In the genomic region with DNA sequence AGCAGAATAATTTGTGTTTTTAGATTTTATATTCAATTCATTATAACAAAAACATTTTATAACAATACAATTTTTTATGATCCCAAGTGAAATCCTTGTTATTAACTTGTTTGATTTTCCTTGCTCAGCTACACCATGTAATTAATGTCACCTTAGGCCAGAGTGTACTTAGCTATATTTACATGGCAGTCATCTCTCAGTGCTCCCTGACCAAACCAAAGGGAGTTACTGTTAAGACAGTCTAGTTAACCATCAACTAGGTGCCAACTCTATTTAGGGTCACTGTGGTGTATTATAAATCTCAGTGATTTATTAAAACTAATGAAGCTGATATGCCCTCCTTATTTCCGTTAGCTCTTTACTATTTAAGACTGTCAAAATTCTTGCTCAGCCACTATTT, we compare ENCODE assay signal across 23 cellular contexts. TPM values are rescaled to one million over a fixed set of nuclear protein-coding genes. Genes with fewer than 3 reads are reported as not detected.
DNase-seq lines count a peak whose midpoint lies in the region; ATAC-seq, FAIRE-seq and TF ChIP-seq lines count a peak whose summit lies in the region.
"Had no signal": no experiment of that assay in that cellular context is flagged by ENCODE, and none has a peak within 500 bp of the region (broad histone marks: within the 10 kb centered on the region; RNA-seq: fewer than 3 reads in every experiment).

No MANE protein-coding gene starts in this region.

- peak in 1 of 2 experiments; percentile 4 for DNase-seq in A549 (ENCODE audit: low read depth in 1 of 2, low spot score in 1 of 2)
- DNase-seq in NCI-H1417 treated with DMSO at 0.1 percent for 48 hours (lab: John Stamatoyannopoulos, UW) = peak; percentile 67
- DNase-seq in SW480 (ENCODE audit: low spot score) = peak; percentile 7
- DNase-seq in left lung = no peak
- DNase-seq in neuronal stem cell (ENCODE audit: low spot score) = no peak
- DNase-seq in psoas muscle = no peak
- no peak for DNase-seq in activated effector memory CD4-positive, alpha-beta T cell treated with Interleukin-2 at 50 U/mL for 16 hours
- no peak for DNase-seq in naive thymus-derived CD8-positive, alpha-beta T cell
- DNase-seq: CD8-positive, alpha-beta memory T cell; H9; MV-4-11; NCI-H1436 treated with DMSO at 0.1 percent for 48 hours; NCI-H2227 treated with DMSO at 0.1 percent for 48 hours; NK-92 treated with Interleukin-12 subunit alpha and Interleukin-12 subunit beta, amount 100 ng/mL, for 24 hours; SHP77 treated with DMSO at 0.1 percent for 48 hours had no signal

- POLR2A ChIA-PET in A549 (lab: Yijun Ruan, JAX) = no interaction called here
- POLR2A ChIA-PET in naive thymus-derived CD8-positive, alpha-beta T cell (lab: Charles Lee) = no interaction called here

- no peaks in the 10 kb centered on the region for H3K27me3 Mint-ChIP-seq in naive thymus-derived CD8-positive, alpha-beta T cell

- no peak overlapping the region for H2AK5ac ChIP-seq in neuronal stem cell (ENCODE audit: low read depth, low read length)

- H2BK15ac ChIP-seq in neuronal stem cell (ENCODE audit: low read length) = no peak overlapping the region

- TF ChIP-seq EP300 in A549 (IDR thresholded peaks at IDR 0.05) = no peak

- no peak for FAIRE-seq in A549 (lab: Jason Lieb, UNC)
- FAIRE-seq: GM12892, HTR-8/SVneo had no signal

- H3K4me3 ChIP-seq in A549 (no peak overlapping the region), left lung (no peak overlapping the region), neuronal stem cell (ENCODE audit: low read length in 2 of 2) (no peak overlapping the region), psoas muscle (no peak overlapping the region)
- H3K4me3 ChIP-seq: BLaER1 had no signal

- H2BK5ac ChIP-seq in neuronal stem cell (ENCODE audit: low read length) = no peak overlapping the region

- intact Hi-C loops in left lung (cut with DNase I) (no loop called here), psoas muscle (cut with DNase I) (no loop called here)

- peaks cover 0 to 1% (median 0%) of the 10 kb centered on the region in 4 donors for H3K4me1 Mint-ChIP-seq in naive thymus-derived CD8-positive, alpha-beta T cell

- CTCF ChIA-PET in A549 (lab: Yijun Ruan, JAX) = interaction anchor here (1.4 to 4.3 kb wide), 3 partner anchors 71 to 197 kb away, joined by 3 to 37 read pairs (median 4); no protein-coding TSS in a partner anchor

- H3K36me3 ChIP-seq in left lung = no peaks in the 10 kb centered on the region
- H3K36me3 ChIP-seq in neuronal stem cell (replicated peaks in 1 of 2; ENCODE audit: control insufficient read depth in 2 of 2, insufficient read depth in 2 of 2, low read length in 2 of 2) = no peaks in the 10 kb centered on the region
- H3K36me3 ChIP-seq in psoas muscle (ENCODE audit: insufficient read depth in 1 of 2, low read depth in 1 of 2) = no peaks in the 10 kb centered on the region
- H3K36me3 ChIP-seq: BLaER1 had no signal

- no peak overlapping the region for H3K9ac ChIP-seq in neuronal stem cell (ENCODE audit: low read depth, low read length, poor library complexity)
- H3K9ac ChIP-seq: BLaER1 had no signal

- no peak for TF ChIP-seq POLR2A in A549 (IDR thresholded peaks at IDR 0.05; ENCODE audit: low read length)

- no peaks in the 10 kb centered on the region for H3K36me3 Mint-ChIP-seq in naive thymus-derived CD8-positive, alpha-beta T cell
- H3K36me3 Mint-ChIP-seq: CD8-positive, alpha-beta memory T cell had no signal

- no peak overlapping the region for H2AFZ ChIP-seq in neuronal stem cell (ENCODE audit: low read length)

- H3K23ac ChIP-seq in neuronal stem cell (ENCODE audit: low read depth, low read length, poor library complexity) = no peak overlapping the region

- 30% methylated on average over 1 of the region's 1 CpG for WGBS in A549 (ENCODE audit: missing lambda C conversion rate)
- no CpG with 5 or more reads among the region's 1 CpG for WGBS in neuronal stem cell (ENCODE audit: extremely low coverage in 2 of 2, insufficient read length in 2 of 2, insufficient replicate concordance in 1 of 2), 2 donors
- 47 to 84% (median 71%) methylated on average over 1 of the region's 1 CpG for WGBS in psoas muscle, 3 donors

- H4K8ac ChIP-seq in neuronal stem cell (ENCODE audit: low read depth, low read length) = no peak overlapping the region

- no peaks in the 10 kb centered on the region for H3K27me3 ChIP-seq in left lung
- H3K27me3 ChIP-seq in neuronal stem cell (ENCODE audit: control insufficient read depth in 3 of 3, insufficient read depth in 3 of 3, low read depth in 1 of 3, low read length in 3 of 3) = peaks cover 0 to 9% (median 0%) of the 10 kb centered on the region in 3 experiments
- no peaks in the 10 kb centered on the region for H3K27me3 ChIP-seq in psoas muscle (ENCODE audit: insufficient read depth in 3 of 3, low read length in 2 of 3)
- H3K27me3 ChIP-seq: BLaER1 had no signal

- H2BK120ac ChIP-seq in neuronal stem cell (ENCODE audit: low read depth, low read length) = no peak overlapping the region

- H3K4me3 Mint-ChIP-seq in naive thymus-derived CD8-positive, alpha-beta T cell = no peak overlapping the region
- H3K4me3 Mint-ChIP-seq: CD8-positive, alpha-beta memory T cell; H9 had no signal

- H3K4me1 ChIP-seq in A549 = peaks cover 43% of the 10 kb centered on the region
- peaks cover 0 to 7% of the 10 kb centered on the region in 2 donors for H3K4me1 ChIP-seq in left lung
- H3K4me1 ChIP-seq in neuronal stem cell (ENCODE audit: control insufficient read depth in 2 of 2, insufficient read depth in 1 of 2, low read depth in 1 of 2, low read length in 2 of 2) = peaks cover 3 to 7% of the 10 kb centered on the region in 2 donors
- no peaks in the 10 kb centered on the region for H3K4me1 ChIP-seq in psoas muscle
- H3K4me1 ChIP-seq: BLaER1 had no signal

- H4K91ac ChIP-seq in neuronal stem cell (ENCODE audit: low read depth, low read length, poor library complexity) = no peak overlapping the region

- ATAC-seq in A549 = no peak
- ATAC-seq in left lung = peak; percentile 37
- no peak for ATAC-seq in psoas muscle
- ATAC-seq in naive thymus-derived CD8-positive, alpha-beta T cell = no peak
- ATAC-seq: SK-N-SH treated with all-trans-retinoic acid at 6 μM for 48 hours had no signal

- no peak overlapping the region for H3K14ac ChIP-seq in neuronal stem cell (ENCODE audit: low read length)

- no peak for TF ChIP-seq RAD21 in A549 (conservative IDR thresholded peaks at IDR 0.05 in 1 of 2, IDR thresholded peaks at IDR 0.05 in 1 of 2)

- TF ChIP-seq CTCF in A549 (IDR thresholded peaks at IDR 0.05) (no peak), left lung (IDR thresholded peaks at IDR 0.05) (no peak), psoas muscle (IDR thresholded peaks at IDR 0.05) (no peak)

- peak overlapping the region in 1 of 2 experiments; percentile 49; a peak in 1 of 6 replicates for H3K27ac ChIP-seq in A549
- no peak overlapping the region for H3K27ac ChIP-seq in left lung
- H3K27ac ChIP-seq in neuronal stem cell (replicated peaks; ENCODE audit: low read length) = no peak overlapping the region
- no peak overlapping the region for H3K27ac ChIP-seq in psoas muscle
- H3K27ac ChIP-seq: BLaER1 had no signal

- no peak overlapping the region for H3K18ac ChIP-seq in neuronal stem cell (ENCODE audit: low read length)

- no peaks in the 10 kb centered on the region for H3K79me1 ChIP-seq in neuronal stem cell (ENCODE audit: low read depth, low read length)

- no peak overlapping the region for H3K27ac Mint-ChIP-seq in naive thymus-derived CD8-positive, alpha-beta T cell
- H3K27ac Mint-ChIP-seq: CD8-positive, alpha-beta memory T cell; H9 had no signal

- H3K4me2 ChIP-seq in A549 (peak overlapping the region; percentile 59), neuronal stem cell (ENCODE audit: insufficient read depth, low read length, poor library complexity, severe bottlenecking) (no peak overlapping the region)
- H3K4me2 ChIP-seq: BLaER1 had no signal

- H3K9me3 Mint-ChIP-seq in naive thymus-derived CD8-positive, alpha-beta T cell = peaks cover 0 to 9% (median 0%) of the 10 kb centered on the region in 9 donors

- H3K4ac ChIP-seq in neuronal stem cell (ENCODE audit: low read length) = no peak overlapping the region

- H2BK12ac ChIP-seq in neuronal stem cell (ENCODE audit: low read length) = no peak overlapping the region

- H3K9me3 ChIP-seq in A549 (no peaks in the 10 kb centered on the region), left lung (no peaks in the 10 kb centered on the region), neuronal stem cell (replicated peaks in 1 of 2; ENCODE audit: control insufficient read depth in 2 of 2, insufficient read depth in 1 of 2, low read depth in 1 of 2, low read length in 2 of 2) (peaks cover 2 to 10% of the 10 kb centered on the region in 2 donors), psoas muscle (no peaks in the 10 kb centered on the region)

TF ChIP-seq in A549, 52 proteins besides CTCF, POLR2A, EP300 and RAD21 (continues in another document):
- TF ChIP-seq ZC3H11A (IDR thresholded peaks at IDR 0.05) = no peak
- no peak for TF ChIP-seq RNF2 (IDR thresholded peaks at IDR 0.05; ENCODE audit: borderline replicate concordance, low read depth)

RNA-seq across cellular contexts. Expression of gene CCDC158, which starts 44.4 kb away (rescaled TPM):
- polyA plus RNA-seq in A549 (2011; rRNA removed) (0.04 and 0.06 TPM in 2 replicates), A549 (2017; fragmentation: RNase III; extraction: RNeasy Plus Mini Kit Qiagen cat#74134 plus additional on column Dnase treatment) (not detected in 3 replicates), psoas muscle (not detected)
- polyA plus RNA-seq in A549 (2012; cell fraction: cytosol; rRNA removed) = not detected in 2 replicates
- polyA plus RNA-seq in A549 (2012; cell fraction: nucleus; rRNA removed) = not detected in 2 replicates
- polyA minus RNA-seq in A549 (2011; rRNA and poly(A)+ RNA removed) = not detected in 2 replicates
- total RNA-seq in left lung (under 1 TPM; 0.47 to 0.61 TPM), psoas muscle (under 1 TPM in 3 of 4 donors, not detected in 1; 0.17 to 0.32 (median 0.17) TPM)
- not detected for polyA plus RNA-seq in neuronal stem cell (2013, experiment 1 of 2)
- polyA plus RNA-seq in neuronal stem cell (2013, experiment 2 of 2) = not detected
- total RNA-seq in naive thymus-derived CD8-positive, alpha-beta T cell = not detected
- polyA plus RNA-seq in naive thymus-derived CD8-positive, alpha-beta T cell = not detected
- total RNA-seq: A172; CD8-positive, alpha-beta memory T cell; Daoy; H9; OCI-LY7; RPMI7951 had no signal
- polyA plus RNA-seq: CD8-positive, alpha-beta memory T cell had no signal

RNA-seq across cellular contexts. Expression of gene SHROOM3, which starts 58.5 kb away (rescaled TPM):
- polyA plus RNA-seq in A549 (2011; rRNA removed) (5.1 and 6.7 TPM in 2 replicates), A549 (2017; fragmentation: RNase III; extraction: RNeasy Plus Mini Kit Qiagen cat#74134 plus additional on column Dnase treatment) (2.7 to 3.2 TPM (median 2.8 TPM) in 3 replicates), psoas muscle (under 1 TPM; 0.01 to 0.06 (median 0.03) TPM)
- 2.6 and 3.6 TPM in 2 replicates for polyA plus RNA-seq in A549 (2012; cell fraction: cytosol; rRNA removed)
- 3.4 and 3.9 TPM in 2 replicates for polyA plus RNA-seq in A549 (2012; cell fraction: nucleus; rRNA removed)
- polyA minus RNA-seq in A549 (2011; rRNA and poly(A)+ RNA removed) = 24.0 and 35.0 TPM in 2 replicates
- total RNA-seq in left lung (10 to 100 TPM; 46.4 to 96.9 TPM), psoas muscle (under 1 TPM; 0.02 to 0.79 (median 0.12) TPM)
- 26.6 TPM for polyA plus RNA-seq in neuronal stem cell (2013, experiment 1 of 2)
- 27.9 TPM for polyA plus RNA-seq in neuronal stem cell (2013, experiment 2 of 2)
- total RNA-seq in naive thymus-derived CD8-positive, alpha-beta T cell = not detected
- not detected for polyA plus RNA-seq in naive thymus-derived CD8-positive, alpha-beta T cell
- total RNA-seq: CD8-positive, alpha-beta memory T cell; OCI-LY7 had no signal
- polyA plus RNA-seq: CD8-positive, alpha-beta memory T cell had no signal

Comparison
In these comparisons a context has a peak if more than half of its experiments do, and no peak if none do; other contexts are left out.
1. DNase-seq: peak in NCI-H1417 treated with DMSO at 0.1 percent for 48 hours (single experiment) and SW480 (single experiment); none in left lung (0 of 2), neuronal stem cell (single experiment), psoas muscle (0 of 2), activated effector memory CD4-positive, alpha-beta T cell treated with Interleukin-2 at 50 U/mL for 16 hours (single experiment) and naive thymus-derived CD8-positive, alpha-beta T cell (0 of 10).
2. RNA of gene SHROOM3, which starts 58.5 kb away (total RNA-seq): 46.4 to 96.9 TPM in left lung; 0.02 to 0.79 TPM in psoas muscle and not detected in naive thymus-derived CD8-positive, alpha-beta T cell; every median in the first group is over 10 times any median in the second.